9 cellular contexts compared by ENCODE assay signal in the genomic region with DNA sequence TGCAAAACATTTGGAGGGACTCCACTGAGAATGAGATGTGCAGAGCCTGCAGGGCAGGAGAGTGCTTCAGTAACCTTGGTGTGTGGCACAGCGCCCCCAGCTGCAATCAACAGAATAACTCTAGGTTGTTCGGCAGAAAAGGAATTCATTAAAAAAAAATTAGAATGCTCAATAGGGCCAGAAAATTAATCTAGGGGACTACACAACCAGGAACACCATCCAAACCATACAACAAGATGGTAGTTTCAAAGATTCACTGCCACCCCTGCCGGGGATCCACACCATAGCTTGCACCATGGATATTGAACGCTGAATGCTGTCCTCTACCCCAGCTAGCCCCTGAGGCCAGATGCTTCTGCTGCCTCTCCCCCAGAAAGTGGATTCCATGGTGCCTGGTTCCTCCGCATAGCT. TPM values are rescaled to one million over a fixed set of nuclear protein-coding genes. Genes with fewer than 3 reads are reported as not detected.
DNase-seq lines count a peak whose midpoint lies in the region; ATAC-seq, FAIRE-seq and TF ChIP-seq lines count a peak whose summit lies in the region.
"Had no signal": no experiment of that assay in that cellular context is flagged by ENCODE, and none has a peak within 500 bp of the region (broad histone marks: within the 10 kb centered on the region; RNA-seq: fewer than 3 reads in every experiment).

No MANE protein-coding gene starts in this region.

- H3K27me3 ChIP-seq in adrenal gland (no peaks in the 10 kb centered on the region), kidney epithelial cell (ENCODE audit: control insufficient read depth, insufficient read depth, low read length) (no peaks in the 10 kb centered on the region)

- H3K27ac ChIP-seq in adrenal gland, result no peak overlapping the region
- H3K27ac ChIP-seq: skin epidermis had no signal

- no peaks in the 10 kb centered on the region for H3K9me3 ChIP-seq in adrenal gland (replicated peaks in 1 of 3)

- FAIRE-seq in urothelium cell line (lab: Jason Lieb, UNC) (no peak), GM12891 (lab: Jason Lieb, UNC) (no peak)

- peaks cover 0 to 1% of the 10 kb centered on the region in 2 donors for H3K4me1 ChIP-seq in adrenal gland (replicated peaks in 1 of 2)

- H3K4me3 ChIP-seq in adrenal gland, result no peak overlapping the region
- no peak overlapping the region for H3K4me3 ChIP-seq in kidney epithelial cell (ENCODE audit: low read depth, low read length)
- H3K4me3 ChIP-seq: skin epidermis had no signal

- peak; percentile 64 for DNase-seq in DMS53 (lab: John Stamatoyannopoulos, UW)
- DNase-seq in DMS53 treated with DMSO at 0.1 percent for 48 hours (lab: John Stamatoyannopoulos, UW; ENCODE audit: unreplicated experiment), result no peak
- peak; percentile 52 for DNase-seq in NCI-H146 treated with DMSO at 0.1 percent for 48 hours (lab: John Stamatoyannopoulos, UW; ENCODE audit: unreplicated experiment)
- DNase-seq in adrenal gland, result peak in 5 of 7 donors; percentile 37 to 63 (median 48)
- no peak for DNase-seq in kidney epithelial cell (ENCODE audit: low read depth)
- DNase-seq in urothelium cell line (ENCODE audit: low spot score), result peak; percentile 64
- no peak for DNase-seq in GM12891 (ENCODE audit: insufficient read length, low spot score)

- ATAC-seq in GM21619 (IDR thresholded peaks at IDR 0.05; ENCODE audit: unreplicated experiment), result peak; percentile 46

- intact Hi-C loops in adrenal gland (cut with DNase I), result no loop called here

- TF ChIP-seq CTCF in adrenal gland (IDR thresholded peaks at IDR 0.05) (peak; percentile 19 to 60 (median 50)), kidney epithelial cell (IDR thresholded peaks at IDR 0.05; ENCODE audit: insufficient read depth, low read length, poor library complexity, severe bottlenecking) (peak; percentile 76)

- TF ChIP-seq POLR2A in adrenal gland (IDR thresholded peaks at IDR 0.05), result no peak
- no peak for TF ChIP-seq POLR2A in GM12891 (IDR thresholded peaks at IDR 0.05; ENCODE audit: low read depth, low read length)

- 57 to 68% (median 67%) methylated on average over 5 of the region's 5 CpGs for WGBS in adrenal gland, 4 donors

- H3K36me3 ChIP-seq in adrenal gland (replicated peaks in 1 of 2) (no peaks in the 10 kb centered on the region), kidney epithelial cell (ENCODE audit: control insufficient read depth, insufficient read depth, low read length) (peaks cover 2% of the 10 kb centered on the region)

TF ChIP-seq in GM12891, 5 proteins besides CTCF, POLR2A, EP300 and RAD21:
- TF ChIP-seq TAF1 (IDR thresholded peaks at IDR 0.05; ENCODE audit: low read depth, low read length) (no peak), SPI1 (IDR thresholded peaks at IDR 0.05; ENCODE audit: low read depth, low read length) (no peak), POLR2AphosphoS5 (IDR thresholded peaks at IDR 0.05; ENCODE audit: low read depth, low read length) (no peak)

RNA-seq across cellular contexts. Expression of a gene that starts 50.1 kb away (rescaled TPM):
- 100 to 1,000 TPM in 1 of 8 donors, 10 to 100 TPM in 2, 1 to 10 TPM in 5; 3.0 to 216 (median 7.4) TPM for total RNA-seq in adrenal gland
- polyA plus RNA-seq in adrenal gland, result 10 to 100 TPM in 2 of 3 donors, 1 to 10 TPM in 1; 9.3 to 21.6 (median 18.1) TPM
- 6.6 and 11.5 TPM in 2 replicates for total RNA-seq in kidney epithelial cell
- 7.3 TPM for polyA plus RNA-seq in GM12891 (2012; ENCODE audit: low read depth, missing spikeins)

Comparison
In these comparisons a context has a peak if more than half of its experiments do, and no peak if none do; other contexts are left out.
1. DNase-seq: peak in DMS53 (single experiment), NCI-H146 treated with DMSO at 0.1 percent for 48 hours (single experiment), adrenal gland (5 of 7) and urothelium cell line (single experiment); none in DMS53 treated with DMSO at 0.1 percent for 48 hours (single experiment), kidney epithelial cell (single experiment) and GM12891 (single experiment).